12 cellular contexts compared by ENCODE assay signal in genomic region chr19:41877916-41878905, GRCh38. TPM values are rescaled to one million over a fixed set of nuclear protein-coding genes. Genes with fewer than 3 reads are reported as not detected.
DNase-seq lines count a peak whose midpoint lies in the region; ATAC-seq lines count a peak whose summit lies in the region.
"Had no signal": no experiment of that assay in that cellular context is flagged by ENCODE, and none has a peak within 500 bp of the region (broad histone marks: within the 10 kb centered on the region; RNA-seq: fewer than 3 reads in every experiment).

No MANE protein-coding gene starts in this region.

- CTCF ChIA-PET in activated CD8-positive, alpha-beta memory T cell treated with anti-CD3 and anti-CD28 coated beads, Interleukin-2, amount 10 ng/mL, durations not matched to agents 7 days and 5 days (lab: Charles Lee), result interaction anchor here (3.6 to 16.7 kb wide), 3 partner anchors 9 to 67 kb away, joined by 20 to 260 read pairs (median 88); partner anchors contain the start of genes ARHGEF1 and RPS19

- ATAC-seq in activated CD8-positive, alpha-beta memory T cell treated with anti-CD3 and anti-CD28 coated beads, Interleukin-2, amount 10 ng/mL, durations not matched to agents 7 days and 5 days, result no peak
- ATAC-seq in HG03354 (IDR thresholded peaks at IDR 0.05; ENCODE audit: poor library complexity, severe bottlenecking, unreplicated experiment), result peak; percentile 1
- no peak for ATAC-seq in central memory CD8-positive, alpha-beta T cell (replicated peaks; ENCODE audit: extremely low read depth, poor library complexity, severe bottlenecking)
- ATAC-seq in stimulated activated naive CD8-positive, alpha-beta T cell treated with anti-CD3 and anti-CD28 coated beads, Interleukin-15, Interleukin-2, amounts not matched to agents 100 U/mL and 50 U/mL, for 24 hours, result peak; percentile 40

- peaks cover 5% of the 10 kb centered on the region for H3K36me3 Mint-ChIP-seq in activated CD8-positive, alpha-beta memory T cell treated with anti-CD3 and anti-CD28 coated beads, Interleukin-2, amount 10 ng/mL, durations not matched to agents 7 days and 5 days
- peaks cover 16% of the 10 kb centered on the region for H3K36me3 Mint-ChIP-seq in central memory CD8-positive, alpha-beta T cell (ENCODE audit: insufficient read depth)

- DNase-seq in activated CD8-positive, alpha-beta memory T cell treated with anti-CD3 and anti-CD28 coated beads, Interleukin-2, amount 10 ng/mL, durations not matched to agents 7 days and 5 days, result no peak
- no peak for DNase-seq in activated CD8-positive, alpha-beta memory T cell treated with anti-CD3 and anti-CD28 coated beads for 24 hours
- no peak for DNase-seq in central memory CD8-positive, alpha-beta T cell (ENCODE audit: low spot score in 2 of 2)
- peak; percentile 56 for DNase-seq in stimulated activated naive CD8-positive, alpha-beta T cell treated with anti-CD3 and anti-CD28 coated beads, Interleukin-15, Interleukin-2, amounts not matched to agents 100 U/mL and 50 U/mL, for 24 hours
- DNase-seq in cardiac septum (ENCODE audit: low spot score), result no peak
- no peak for DNase-seq in NCI-H345 treated with DMSO at 0.1 percent for 48 hours (lab: John Stamatoyannopoulos, UW; ENCODE audit: unreplicated experiment)
- DNase-seq in substantia nigra (lab: John Stamatoyannopoulos, UW), result no peak
- DNase-seq: activated effector memory CD4-positive, alpha-beta T cell treated with anti-CD3 and anti-CD28 coated beads, Interleukin-2, amount 50 U/mL, for 16 hours; effector CD4-positive, alpha-beta T cell; NCI-H82 had no signal

- intact Hi-C loops in cardiac septum (cut with DNase I), result no loop called here

- H3K27ac Mint-ChIP-seq in activated CD8-positive, alpha-beta memory T cell treated with anti-CD3 and anti-CD28 coated beads, Interleukin-2, amount 10 ng/mL, durations not matched to agents 7 days and 5 days, result peak overlapping the region; percentile 93
- peak overlapping the region; percentile 95 for H3K27ac Mint-ChIP-seq in central memory CD8-positive, alpha-beta T cell (ENCODE audit: low read depth)

- peaks cover 43% of the 10 kb centered on the region for H3K4me1 Mint-ChIP-seq in activated CD8-positive, alpha-beta memory T cell treated with anti-CD3 and anti-CD28 coated beads, Interleukin-2, amount 10 ng/mL, durations not matched to agents 7 days and 5 days
- peaks cover 47% of the 10 kb centered on the region for H3K4me1 Mint-ChIP-seq in central memory CD8-positive, alpha-beta T cell

- no peak overlapping the region for H3K4me3 Mint-ChIP-seq in activated CD8-positive, alpha-beta memory T cell treated with anti-CD3 and anti-CD28 coated beads, Interleukin-2, amount 10 ng/mL, durations not matched to agents 7 days and 5 days
- peak overlapping the region; percentile 16 for H3K4me3 Mint-ChIP-seq in central memory CD8-positive, alpha-beta T cell

- no peaks in the 10 kb centered on the region for H3K9me3 Mint-ChIP-seq in activated CD8-positive, alpha-beta memory T cell treated with anti-CD3 and anti-CD28 coated beads, Interleukin-2, amount 10 ng/mL, durations not matched to agents 7 days and 5 days (ENCODE audit: low read depth)
- no peaks in the 10 kb centered on the region for H3K9me3 Mint-ChIP-seq in central memory CD8-positive, alpha-beta T cell

- H3K27me3 Mint-ChIP-seq in activated CD8-positive, alpha-beta memory T cell treated with anti-CD3 and anti-CD28 coated beads, Interleukin-2, amount 10 ng/mL, durations not matched to agents 7 days and 5 days, result no peaks in the 10 kb centered on the region
- H3K27me3 Mint-ChIP-seq in central memory CD8-positive, alpha-beta T cell, result no peaks in the 10 kb centered on the region

- H3K27ac ChIP-seq in substantia nigra (ENCODE audit: low read depth, low read length, poor library complexity, severe bottlenecking), result no peak overlapping the region

RNA-seq across cellular contexts. Expression of gene CD79A, which starts 1.1 kb away (rescaled TPM):
- 1 to 10 TPM; 4.0 to 4.1 TPM for total RNA-seq in activated CD8-positive, alpha-beta memory T cell treated with anti-CD3 and anti-CD28 coated beads, Interleukin-2, amount 10 ng/mL, durations not matched to agents 7 days and 5 days
- total RNA-seq in cardiac septum, result not detected

RNA-seq across cellular contexts. Expression of gene ARHGEF1, which starts 4.8 kb away (rescaled TPM):
- 100 to 1,000 TPM; 545 to 682 TPM for total RNA-seq in activated CD8-positive, alpha-beta memory T cell treated with anti-CD3 and anti-CD28 coated beads, Interleukin-2, amount 10 ng/mL, durations not matched to agents 7 days and 5 days
- 37.9 TPM for total RNA-seq in cardiac septum

RNA-seq across cellular contexts. Expression of gene RPS19, which starts 18.2 kb away (rescaled TPM):
- total RNA-seq in activated CD8-positive, alpha-beta memory T cell treated with anti-CD3 and anti-CD28 coated beads, Interleukin-2, amount 10 ng/mL, durations not matched to agents 7 days and 5 days, result 1,000 to 10,000 TPM; 3,135 to 3,310 TPM
- total RNA-seq in cardiac septum, result 548 TPM

RNA-seq across cellular contexts. Expression of gene DMRTC2, which starts 33.4 kb away (rescaled TPM):
- total RNA-seq in activated CD8-positive, alpha-beta memory T cell treated with anti-CD3 and anti-CD28 coated beads, Interleukin-2, amount 10 ng/mL, durations not matched to agents 7 days and 5 days, result not detected
- not detected for total RNA-seq in cardiac septum
- total RNA-seq: skeletal muscle tissue had no signal

RNA-seq across cellular contexts. Expression of gene LYPD4, which starts 33.7 kb away (rescaled TPM):
- total RNA-seq in activated CD8-positive, alpha-beta memory T cell treated with anti-CD3 and anti-CD28 coated beads, Interleukin-2, amount 10 ng/mL, durations not matched to agents 7 days and 5 days, result not detected
- not detected for total RNA-seq in cardiac septum
- total RNA-seq: skeletal muscle tissue had no signal

Comparison
In these comparisons a context has a peak if more than half of its experiments do, and no peak if none do; other contexts are left out.
1. ATAC-seq: peak in HG03354 (single experiment) and stimulated activated naive CD8-positive, alpha-beta T cell treated with anti-CD3 and anti-CD28 coated beads, Interleukin-15, Interleukin-2, amounts not matched to agents 100 U/mL and 50 U/mL, for 24 hours (single experiment); none in activated CD8-positive, alpha-beta memory T cell treated with anti-CD3 and anti-CD28 coated beads, Interleukin-2, amount 10 ng/mL, durations not matched to agents 7 days and 5 days (single experiment) and central memory CD8-positive, alpha-beta T cell (single experiment).
2. RNA of gene ARHGEF1, which starts 4.8 kb away (total RNA-seq): 545 to 682 TPM in activated CD8-positive, alpha-beta memory T cell treated with anti-CD3 and anti-CD28 coated beads, Interleukin-2, amount 10 ng/mL, durations not matched to agents 7 days and 5 days; 37.9 TPM in cardiac septum (single experiment); every median in the first group is over 10 times any median in the second.